8 cellular contexts compared by ENCODE assay signal in the genomic region with DNA sequence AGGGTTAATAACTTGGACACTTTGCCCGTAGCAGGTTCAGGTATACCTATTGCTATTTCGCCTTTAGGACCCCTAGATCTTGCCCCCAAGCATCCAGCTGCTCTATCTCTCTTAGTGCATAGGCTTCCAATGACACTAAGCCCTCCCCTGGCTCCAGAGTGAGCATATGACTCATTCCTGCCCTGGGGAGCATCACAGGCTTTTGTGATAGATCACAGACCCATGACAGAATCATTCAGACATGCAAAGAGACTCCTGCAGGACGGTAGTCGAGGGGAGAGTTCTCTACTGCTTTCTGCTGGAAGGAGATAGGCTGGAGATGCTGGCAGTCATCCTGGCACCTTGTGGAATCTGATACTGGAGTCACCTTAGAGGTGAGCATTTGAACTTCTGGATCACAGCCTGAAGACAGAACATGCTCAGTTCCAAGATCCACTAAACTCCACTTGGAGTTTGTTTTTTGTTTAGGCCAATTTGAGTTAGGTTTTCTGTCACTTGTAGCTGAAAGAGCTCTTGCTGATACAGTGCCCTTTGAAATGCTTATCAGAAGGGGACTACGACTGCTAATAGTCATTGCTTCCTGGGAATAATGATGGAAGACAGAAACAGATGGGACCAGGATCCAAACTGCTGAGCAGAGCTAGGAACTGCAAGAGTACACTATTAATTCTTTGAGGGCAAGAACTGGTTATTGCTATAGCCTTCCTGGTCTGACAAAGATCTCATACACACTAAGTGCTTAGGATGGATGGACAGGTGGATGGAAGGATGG. TPM values are rescaled to one million over a fixed set of nuclear protein-coding genes. Genes with fewer than 3 reads are reported as not detected.
DNase-seq lines count a peak whose midpoint lies in the region; ATAC-seq, FAIRE-seq and TF ChIP-seq lines count a peak whose summit lies in the region.

No MANE protein-coding gene starts in this region.

- H3K27ac ChIP-seq in K562 (ENCODE audit: extremely low read depth, low read depth, low read length) (no peak overlapping the region), transverse colon (peak overlapping the region; percentile 30 to 69 (median 57))

- FAIRE-seq in K562 (lab: Jason Lieb, UNC): peak; percentile 89

- peaks cover 13% of the 10 kb centered on the region; the same call in 2 of the 3 replicates for H3K36me3 ChIP-seq in K562 (ENCODE audit: control insufficient read depth, insufficient read depth, low read length)
- no peaks in the 10 kb centered on the region for H3K36me3 ChIP-seq in transverse colon

- TF ChIP-seq EP300 in K562 (IDR thresholded peaks at IDR 0.05; ENCODE audit: low read length) (no peak), transverse colon (IDR thresholded peaks at IDR 0.05; ENCODE audit: low read depth) (peak; percentile 61)

- BruUV-seq in K562 (replicated peaks; lab: Mats Ljungman, UMichigan): no TSS peak

- 3% methylated on average over 5 of the region's 5 CpGs for WGBS in K562 (ENCODE audit: insufficient coverage, low coverage, missing lambda C conversion rate)
- WGBS in transverse colon (ENCODE audit: low coverage in 1 of 2), 2 donors: 45 to 58% methylated on average over 2 to 5 of the region's 5 CpGs

- intact Hi-C loops in K562 (cut with micrococcal nuclease): loop anchor here (2.0 to 5.0 kb wide), 2 partner anchors 39 to 76 kb away; no protein-coding TSS in a partner anchor
- intact Hi-C loops in left colon (cut with DNase I, micrococcal nuclease): no loop called here
- intact Hi-C loops in transverse colon (cut with DNase I; ENCODE audit: low total_unique reads): no loop called here
- intact Hi-C loops in posterior cingulate gyrus (cut with DNase I): no loop called here

- H3K9me1 ChIP-seq in K562 (ENCODE audit: control insufficient read depth, insufficient read depth, low read length): no peaks in the 10 kb centered on the region

- no peaks in the 10 kb centered on the region for H3K9me3 ChIP-seq in K562 (replicated peaks; ENCODE audit: control insufficient read depth, insufficient read depth, low read depth, low read length)
- H3K9me3 ChIP-seq in transverse colon: no peaks in the 10 kb centered on the region

- TF ChIP-seq CTCF in K562 (IDR thresholded peaks at IDR 0.05 in 2 of 3, conservative IDR thresholded peaks at IDR 0.05 in 1 of 3; ENCODE audit: insufficient read depth in 2 of 3, low read depth in 1 of 3, low read length in 3 of 3) (no peak), transverse colon (IDR thresholded peaks at IDR 0.05) (no peak)

- in situ Hi-C loops in K562 (cut with MboI): no loop called here
- in situ Hi-C loops in transverse colon (cut with MboI; ENCODE audit: low pct_ligation_motif_present in 1 of 4, low pct_unique_long_range_greater_than_20kb in 1 of 4, low sequenced_read_pairs in 3 of 4): no loop called here

- TF ChIP-seq RAD21 in K562 (CRISPR knock-in tag; conservative IDR thresholded peaks at IDR 0.05 in 1 of 2, IDR thresholded peaks at IDR 0.05 in 1 of 2): no peak

- no peaks in the 10 kb centered on the region for H4K20me1 ChIP-seq in K562 (replicated peaks; ENCODE audit: control insufficient read depth, insufficient read depth, low read length)

- peak; percentile 13 for DNase-seq in Ammon's horn (ENCODE audit: low spot score)
- peak; percentile 80 for DNase-seq in NCI-H460 (ENCODE audit: extremely low read depth, low read depth)
- peak; percentile 74 to 84 (median 82) for DNase-seq in K562 (ENCODE audit: extremely low read depth in 1 of 4, low spot score in 3 of 4)
- no peak for DNase-seq in left colon
- peak; percentile 53 for DNase-seq in transverse colon
- no peak for DNase-seq in posterior cingulate gyrus

- H3K27me3 ChIP-seq in K562 (ENCODE audit: control insufficient read depth in 2 of 2, insufficient read depth in 2 of 2, low read length in 2 of 2) (no peaks in the 10 kb centered on the region), transverse colon (no peaks in the 10 kb centered on the region)

- H3K79me2 ChIP-seq in K562 (ENCODE audit: control insufficient read depth, insufficient read depth, low read length): peaks cover 8% of the 10 kb centered on the region; the same call in 1 of the 3 replicates

- CTCF ChIA-PET in K562 (lab: Yijun Ruan, JAX; ENCODE audit: low intra/inter-chr PET ratio): interaction anchor here (0.7 kb wide), 1 partner anchor 77 kb away, joined by 3 read pairs; no protein-coding TSS in a partner anchor

- no peak overlapping the region for H3K4me3 ChIP-seq in K562
- H3K4me3 ChIP-seq in transverse colon: no peak overlapping the region

- POLR2A ChIA-PET in K562 (lab: Yijun Ruan, JAX): interaction anchor here (1.3 kb wide), 1 partner anchor 10 kb away, joined by 6 read pairs; no protein-coding TSS in a partner anchor

- H2AFZ ChIP-seq in K562 (ENCODE audit: low read depth, low read length): no peak overlapping the region

- H3K4me2 ChIP-seq in K562 (ENCODE audit: insufficient read depth, low read length): no peak overlapping the region

- H3K9ac ChIP-seq in K562 (ENCODE audit: insufficient read depth in 1 of 2, low read depth in 2 of 2, low read length in 2 of 2): no peak overlapping the region

- peaks cover 0 to 33% of the 10 kb centered on the region in 2 experiments; a peak in 4 of 5 replicates for H3K4me1 ChIP-seq in K562 (replicated peaks in 1 of 2; ENCODE audit: control insufficient read depth in 2 of 2, insufficient read depth in 2 of 2, low read length in 2 of 2)
- H3K4me1 ChIP-seq in transverse colon: peaks cover 11 to 47% (median 23%) of the 10 kb centered on the region in 4 donors

- no peak for TF ChIP-seq POLR2A in K562 (conservative IDR thresholded peaks at IDR 0.05)
- no peak for TF ChIP-seq POLR2A in transverse colon (IDR thresholded peaks at IDR 0.05)

- ATAC-seq in GM18520 (IDR thresholded peaks at IDR 0.05; ENCODE audit: unreplicated experiment) (peak; percentile 68), HG03039 (IDR thresholded peaks at IDR 0.05; ENCODE audit: unreplicated experiment) (peak; percentile 92), K562 (peak; percentile 93), left colon (peak; percentile 30)

RNA-seq across cellular contexts. Expression of gene LYSMD2, which starts 11.0 kb away (rescaled TPM):
- total RNA-seq in NCI-H460 (2014; rRNA removed; shearing (Covaris generic)): 22.5 and 23.5 TPM in 2 replicates
- 12.0 and 12.6 TPM in 2 replicates for polyA plus RNA-seq in NCI-H460 (2014; cell fraction: nucleus; rRNA removed)
- 2.4 and 7.0 TPM in 2 replicates for total RNA-seq in K562 (2011; cell fraction: chromatin; rRNA removed; ENCODE audit: low replicate concordance)
- total RNA-seq in K562 (2011; cell fraction: nucleolus; rRNA removed): 2.8 and 3.2 TPM in 2 replicates
- total RNA-seq in K562 (2011; cell fraction: nucleoplasm; rRNA removed): 3.1 and 5.4 TPM in 2 replicates
- 8.8 and 10.9 TPM in 2 replicates for total RNA-seq in K562 (2014; rRNA removed)
- 13.6 and 14.2 TPM in 2 replicates for total RNA-seq in K562 (2014; rRNA removed; fragmentation: Illumina TruSeq; extraction: Trizol)
- total RNA-seq in K562 (2015; rRNA removed; fragmentation: Illumina TruSeq; extraction: Trizol): 11.2 and 11.3 TPM in 2 replicates
- 9.7 and 10.3 TPM in 2 replicates for total RNA-seq in K562 (2021)
- polyA plus RNA-seq in K562 (2011; rRNA removed): 11.3 and 30.3 TPM in 2 replicates
- 6.9 and 16.4 TPM in 2 replicates for polyA plus RNA-seq in K562 (2011; cell fraction: cytosol; rRNA removed)
- polyA plus RNA-seq in K562 (2011; cell fraction: nucleus; rRNA removed): 4.8 and 5.0 TPM in 2 replicates
- 11.4 and 11.6 TPM in 2 replicates for polyA plus RNA-seq in K562 (2012)
- 7.9 and 9.5 TPM in 2 replicates for polyA plus RNA-seq in K562 (2014; fragmentation: Illumina TruSeq; extraction: Trizol)
- 1 to 10 TPM; 4.3 to 4.8 TPM for polyA plus RNA-seq in K562 (2014; fragmentation: Nextera tagmentation; extraction: Ambion mirVana)
- 9.8 and 10.7 TPM in 2 replicates for polyA plus RNA-seq in K562 (2014; rRNA removed)
- 4.8 and 8.9 TPM in 2 replicates for polyA minus RNA-seq in K562 (2011; rRNA and poly(A)+ RNA removed)
- polyA minus RNA-seq in K562 (2011; cell fraction: cytosol; rRNA and poly(A)+ RNA removed): 2.9 and 6.2 TPM in 2 replicates
- polyA minus RNA-seq in K562 (2011; cell fraction: nucleus; rRNA and poly(A)+ RNA removed): 2.0 and 3.6 TPM in 2 replicates
- total RNA-seq in left colon: 1 to 10 TPM; 6.6 to 7.3 TPM
- 1 to 10 TPM; 2.2 to 9.2 (median 4.4) TPM for total RNA-seq in transverse colon

RNA-seq across cellular contexts. Expression of gene TMOD2, which starts 24.9 kb away (rescaled TPM):
- total RNA-seq in NCI-H460 (2014; rRNA removed; shearing (Covaris generic)): 0.72 TPM in 2 replicates
- 0.49 and 0.74 TPM in 2 replicates for polyA plus RNA-seq in NCI-H460 (2014; cell fraction: nucleus; rRNA removed)
- total RNA-seq in K562 (2011; cell fraction: chromatin; rRNA removed; ENCODE audit: low replicate concordance): 3.1 and 8.1 TPM in 2 replicates
- 0.83 and 1.4 TPM in 2 replicates for total RNA-seq in K562 (2011; cell fraction: nucleolus; rRNA removed)
- total RNA-seq in K562 (2011; cell fraction: nucleoplasm; rRNA removed): 5.7 and 14.4 TPM in 2 replicates
- 2.2 TPM in 2 replicates for total RNA-seq in K562 (2014; rRNA removed)
- total RNA-seq in K562 (2014; rRNA removed; fragmentation: Illumina TruSeq; extraction: Trizol): 3.8 and 4.8 TPM in 2 replicates
- 3.3 and 3.6 TPM in 2 replicates for total RNA-seq in K562 (2015; rRNA removed; fragmentation: Illumina TruSeq; extraction: Trizol)
- 3.2 and 3.4 TPM in 2 replicates for total RNA-seq in K562 (2021)
- polyA plus RNA-seq in K562 (2011; rRNA removed): 2.3 and 3.6 TPM in 2 replicates
- polyA plus RNA-seq in K562 (2011; cell fraction: cytosol; rRNA removed): 0.57 and 1.1 TPM in 2 replicates
- 2.7 and 2.9 TPM in 2 replicates for polyA plus RNA-seq in K562 (2011; cell fraction: nucleus; rRNA removed)
- polyA plus RNA-seq in K562 (2012): 1.7 and 4.4 TPM in 2 replicates
- polyA plus RNA-seq in K562 (2014; fragmentation: Illumina TruSeq; extraction: Trizol): 2.7 and 3.0 TPM in 2 replicates
- under 1 TPM; 0.49 to 0.85 TPM for polyA plus RNA-seq in K562 (2014; fragmentation: Nextera tagmentation; extraction: Ambion mirVana)
- polyA plus RNA-seq in K562 (2014; rRNA removed): 2.1 and 3.3 TPM in 2 replicates
- polyA minus RNA-seq in K562 (2011; rRNA and poly(A)+ RNA removed): 2.3 and 3.5 TPM in 2 replicates
- polyA minus RNA-seq in K562 (2011; cell fraction: cytosol; rRNA and poly(A)+ RNA removed): 0.91 and 1.7 TPM in 2 replicates
- polyA minus RNA-seq in K562 (2011; cell fraction: nucleus; rRNA and poly(A)+ RNA removed): 1.8 and 1.9 TPM in 2 replicates
- 1 to 10 TPM; 3.0 to 7.5 TPM for total RNA-seq in left colon
- 1 to 10 TPM; 1.8 to 6.8 (median 5.3) TPM for total RNA-seq in transverse colon

RNA-seq across cellular contexts. Expression of gene SCG3, which starts 45.2 kb away (rescaled TPM):
- total RNA-seq in NCI-H460 (2014; rRNA removed; shearing (Covaris generic)): not detected in 2 replicates
- 0.19 TPM in 1 of 2 replicates, not detected in the other for polyA plus RNA-seq in NCI-H460 (2014; cell fraction: nucleus; rRNA removed)
- total RNA-seq in K562 (2011; cell fraction: chromatin; rRNA removed; ENCODE audit: low replicate concordance): 8.5 and 27.4 TPM in 2 replicates
- 9.9 and 11.3 TPM in 2 replicates for total RNA-seq in K562 (2011; cell fraction: nucleolus; rRNA removed)
- total RNA-seq in K562 (2011; cell fraction: nucleoplasm; rRNA removed): 19.9 and 30.9 TPM in 2 replicates
- total RNA-seq in K562 (2014; rRNA removed) (14.9 and 17.4 TPM in 2 replicates), K562 (2014; rRNA removed; fragmentation: Illumina TruSeq; extraction: Trizol) (32.2 and 42.1 TPM in 2 replicates), K562 (2015; rRNA removed; fragmentation: Illumina TruSeq; extraction: Trizol) (41.5 and 43.8 TPM in 2 replicates), K562 (2021) (19.5 and 21.0 TPM in 2 replicates), left colon (1 to 10 TPM in 1 of 2 donors, under 1 TPM in 1; 0.95 to 1.2 TPM), transverse colon (1 to 10 TPM in 1 of 4 donors, under 1 TPM in 2, not detected in 1; 0.55 to 3.6 (median 0.95) TPM)
- polyA plus RNA-seq in K562 (2011; rRNA removed) (4.2 and 22.7 TPM in 2 replicates), K562 (2014; fragmentation: Illumina TruSeq; extraction: Trizol) (23.3 and 28.5 TPM in 2 replicates), K562 (2014; fragmentation: Nextera tagmentation; extraction: Ambion mirVana) (10 to 100 TPM; 13.0 to 17.8 TPM), K562 (2014; rRNA removed) (11.3 and 14.1 TPM in 2 replicates)
- polyA plus RNA-seq in K562 (2011; cell fraction: cytosol; rRNA removed): 2.1 and 3.3 TPM in 2 replicates
- polyA plus RNA-seq in K562 (2011; cell fraction: nucleus; rRNA removed): 1.4 and 4.3 TPM in 2 replicates
- polyA plus RNA-seq in K562 (2012): 22.5 and 23.7 TPM in 2 replicates
- polyA minus RNA-seq in K562 (2011; rRNA and poly(A)+ RNA removed): 11.9 and 42.1 TPM in 2 replicates
- 4.8 and 22.5 TPM in 2 replicates for polyA minus RNA-seq in K562 (2011; cell fraction: cytosol; rRNA and poly(A)+ RNA removed)
- polyA minus RNA-seq in K562 (2011; cell fraction: nucleus; rRNA and poly(A)+ RNA removed): 3.0 and 5.7 TPM in 2 replicates

Comparison
In these comparisons a context has a peak if more than half of its experiments do, and no peak if none do; other contexts are left out.
1. DNase-seq: peak in Ammon's horn (single experiment), NCI-H460 (single experiment), K562 (4 of 4) and transverse colon (single experiment); none in left colon (0 of 2) and posterior cingulate gyrus (0 of 10).
2. ATAC-seq: peak in every context shown above with its lines; median percentile 93 in K562; 92 in HG03039; 68 in GM18520; 30 in left colon.